In genomic region chr2:4763009-4763408, GRCh38 we compare ENCODE assay signal across 8 cellular contexts.
DNase-seq lines count a peak whose midpoint lies in the region; ATAC-seq and TF ChIP-seq lines count a peak whose summit lies in the region.

No MANE protein-coding gene starts in this region.

- H3K36me3 ChIP-seq in NT2/D1 (ENCODE audit: insufficient read depth, insufficient read length, low read length), result no peaks in the 10 kb centered on the region
- H3K36me3 ChIP-seq in tibial nerve, result no peaks in the 10 kb centered on the region

- TF ChIP-seq RAD21 in Ishikawa (IDR thresholded peaks at IDR 0.05; ENCODE audit: low read depth), result peak; percentile 29; the same call in 1 of the 2 replicates

- WGBS in tibial nerve, 2 donors, result 8 to 9% methylated on average over 4 of the region's 4 CpGs

- no peak overlapping the region for H3K4me3 ChIP-seq in NT2/D1 (ENCODE audit: insufficient read length, low read depth)
- H3K4me3 ChIP-seq in tibial nerve, result no peak overlapping the region

- H3K9me3 ChIP-seq in NT2/D1 (ENCODE audit: insufficient read depth, low read length) (no peaks in the 10 kb centered on the region), tibial nerve (no peaks in the 10 kb centered on the region)

- TF ChIP-seq CTCF in 22Rv1 (IDR thresholded peaks at IDR 0.05), result peak; percentile 70
- peak in 1 of 5 experiments; percentile 11 for TF ChIP-seq CTCF in tibial nerve (IDR thresholded peaks at IDR 0.05)

- no peak overlapping the region for H3K9ac ChIP-seq in NT2/D1 (ENCODE audit: insufficient read length, low read depth)

- no peak for ATAC-seq in HG02763 (IDR thresholded peaks at IDR 0.05; ENCODE audit: unreplicated experiment)

- H3K27me3 ChIP-seq in NT2/D1 (ENCODE audit: insufficient read depth, insufficient read length), result no peaks in the 10 kb centered on the region
- no peaks in the 10 kb centered on the region for H3K27me3 ChIP-seq in tibial nerve

- TF ChIP-seq POLR2A in tibial nerve (IDR thresholded peaks at IDR 0.05), result no peak

- peak; percentile 59 for DNase-seq in NT2/D1 (ENCODE audit: low read depth, low spot score)
- DNase-seq in globus pallidus (ENCODE audit: low spot score), result peak; percentile 14
- DNase-seq in NK-92 treated with Interleukin-12 subunit alpha and Interleukin-12 subunit beta, amount 100 ng/mL, for 24 hours (lab: John Stamatoyannopoulos, UW), result no peak
- DNase-seq in activated CD4-positive, alpha-beta T cell treated with anti-CD3 and anti-CD28 coated beads, Interleukin-2, amount 50 U/mL, for 1 hour, result no peak
- no peak for DNase-seq in tibial nerve (ENCODE audit: low spot score in 2 of 2)

- H3K27ac ChIP-seq in 22Rv1, result no peak overlapping the region
- H3K27ac ChIP-seq in tibial nerve, result no peak overlapping the region

- TF ChIP-seq EP300 in Ishikawa (IDR thresholded peaks at IDR 0.05; ENCODE audit: borderline replicate concordance), result no peak
- TF ChIP-seq EP300 in tibial nerve (IDR thresholded peaks at IDR 0.05), result no peak

- H3K4me1 ChIP-seq in NT2/D1 (ENCODE audit: insufficient read depth, insufficient read length) (no peaks in the 10 kb centered on the region), tibial nerve (no peaks in the 10 kb centered on the region)

TF ChIP-seq in Ishikawa, 13 proteins besides CTCF, POLR2A, EP300 and RAD21:
- TF ChIP-seq NFIC (IDR thresholded peaks at IDR 0.05) (no peak), CREB1 (IDR thresholded peaks at IDR 0.05; ENCODE audit: low read depth) (no peak), FOXM1 (IDR thresholded peaks at IDR 0.05; ENCODE audit: borderline replicate concordance, low read depth) (no peak), REST (IDR thresholded peaks at IDR 0.05; ENCODE audit: low read depth) (no peak), ZBTB7A (IDR thresholded peaks at IDR 0.05; ENCODE audit: low read depth) (no peak), YY1 (IDR thresholded peaks at IDR 0.05; ENCODE audit: low read depth) (no peak), USF1 (IDR thresholded peaks at IDR 0.05) (no peak), CEBPB (IDR thresholded peaks at IDR 0.05) (no peak), TAF1 (IDR thresholded peaks at IDR 0.05; ENCODE audit: low read depth) (no peak), MAX (IDR thresholded peaks at IDR 0.05) (no peak)
TF ChIP-seq in Ishikawa: peak in this region for 0.

Comparison
In these comparisons a context has a peak if more than half of its experiments do, and no peak if none do; other contexts are left out.
1. DNase-seq: peak in NT2/D1 (single experiment) and globus pallidus (single experiment); none in NK-92 treated with Interleukin-12 subunit alpha and Interleukin-12 subunit beta, amount 100 ng/mL, for 24 hours (single experiment), activated CD4-positive, alpha-beta T cell treated with anti-CD3 and anti-CD28 coated beads, Interleukin-2, amount 50 U/mL, for 1 hour (single experiment) and tibial nerve (0 of 2).